Comparison of ENCODE assay signal across 18 cellular contexts in genomic region chr10:9219860-9220259, GRCh38.
DNase-seq lines count a peak whose midpoint lies in the region; ATAC-seq and TF ChIP-seq lines count a peak whose summit lies in the region.
"Had no signal": no experiment of that assay in that cellular context is flagged by ENCODE, and none has a peak within 500 bp of the region (broad histone marks: within the 10 kb centered on the region; RNA-seq: fewer than 3 reads in every experiment).

No MANE protein-coding gene starts in this region.

- no peaks in the 10 kb centered on the region for H3K27me3 ChIP-seq in parathyroid adenoma (ENCODE audit: control insufficient read depth, insufficient read depth, low read length)

- peak overlapping the region; percentile 18 for H2AFZ ChIP-seq in parathyroid adenoma

- no peaks in the 10 kb centered on the region for H3K79me2 ChIP-seq in parathyroid adenoma

- no peak overlapping the region for H3K9ac ChIP-seq in parathyroid adenoma

- H3K9me3 ChIP-seq in parathyroid adenoma (ENCODE audit: control insufficient read depth, low read length) = no peaks in the 10 kb centered on the region
- H3K9me3 ChIP-seq: A549 had no signal

- peak overlapping the region; percentile 30 for H3K4me3 ChIP-seq in parathyroid adenoma (ENCODE audit: low read depth, low read length)
- H3K4me3 ChIP-seq: A549 had no signal

- DNase-seq in Caki2 (ENCODE audit: low read depth) (peak; percentile 19), NCI-H146 (lab: John Stamatoyannopoulos, UW) (peak; percentile 50), cerebellar cortex (ENCODE audit: low spot score) (peak; percentile 21), HFFc6 (no peak)
- no peak for DNase-seq in activated effector memory CD4-positive, alpha-beta T cell treated with Interleukin-2 at 50 U/mL for 16 hours
- DNase-seq: AML-193; Calu3; CD4-positive, alpha-beta memory T cell; DMS53; DND-41; EL; GOT3; H9 had no signal

- ATAC-seq in HG03378 (IDR thresholded peaks at IDR 0.05; ENCODE audit: unreplicated experiment) = no peak
- ATAC-seq: A549 had no signal

- H3K27ac ChIP-seq in parathyroid adenoma = peak overlapping the region; percentile 91
- H3K27ac ChIP-seq: 22Rv1, A549 had no signal

- no peak overlapping the region for H3K4me3 Mint-ChIP-seq in HFFc6
- H3K4me3 Mint-ChIP-seq: CD14-positive monocyte; CD4-positive, alpha-beta memory T cell; H9 had no signal

- no peaks in the 10 kb centered on the region for H3K36me3 Mint-ChIP-seq in HFFc6 (ENCODE audit: low read depth)
- H3K36me3 Mint-ChIP-seq: CD14-positive monocyte; CD4-positive, alpha-beta memory T cell had no signal

- H3K27me3 Mint-ChIP-seq in HFFc6 (ENCODE audit: insufficient read depth) = no peaks in the 10 kb centered on the region

- no peak for TF ChIP-seq CTCF in parathyroid adenoma (IDR thresholded peaks at IDR 0.05)
- no peak for TF ChIP-seq CTCF in HFFc6 (IDR thresholded peaks at IDR 0.05)

- peak overlapping the region; percentile 61 for H3K4me2 ChIP-seq in parathyroid adenoma (ENCODE audit: low read length)
- H3K4me2 ChIP-seq: A549 had no signal

- in situ Hi-C loops in Caki2 (cut with HindIII; ENCODE audit: low pct_unique_long_range_greater_than_20kb, low sequenced_read_pairs) = no loop called here

- no peaks in the 10 kb centered on the region for H3K36me3 ChIP-seq in parathyroid adenoma (ENCODE audit: control insufficient read depth, insufficient read depth, low read length)

- peaks cover 61% of the 10 kb centered on the region for H3K4me1 ChIP-seq in parathyroid adenoma
- H3K4me1 ChIP-seq: A549 had no signal

- H3K9me3 Mint-ChIP-seq in HFFc6 = no peaks in the 10 kb centered on the region
- H3K9me3 Mint-ChIP-seq: CD4-positive, alpha-beta memory T cell; H9 had no signal

- peaks cover 7% of the 10 kb centered on the region; the same call in 1 of the 2 replicates for H3K4me1 Mint-ChIP-seq in HFFc6 (ENCODE audit: low read depth)
- H3K4me1 Mint-ChIP-seq: CD14-positive monocyte, H9 had no signal

- H3K27ac Mint-ChIP-seq in HFFc6 = no peak overlapping the region
- H3K27ac Mint-ChIP-seq: CD14-positive monocyte; CD4-positive, alpha-beta memory T cell; H9 had no signal

Comparison
In these comparisons a context has a peak if more than half of its experiments do, and no peak if none do; other contexts are left out.
1. DNase-seq: peak in Caki2 (single experiment), NCI-H146 (single experiment) and cerebellar cortex (single experiment); none in HFFc6 (single experiment) and activated effector memory CD4-positive, alpha-beta T cell treated with Interleukin-2 at 50 U/mL for 16 hours (single experiment).